In genomic region chr10:110229155-110229554, GRCh38 we compare ENCODE assay signal across 20 cellular contexts. TPM values are rescaled to one million over a fixed set of nuclear protein-coding genes. Genes with fewer than 3 reads are reported as not detected.
A peak's percentile ranks its signal among the peaks of the same experiment; 100 is the strongest.
DNase-seq lines count a peak whose midpoint lies in the region; ATAC-seq and TF ChIP-seq lines count a peak whose summit lies in the region.
"Had no signal": no experiment of that assay in that cellular context is flagged by ENCODE, and none has a peak within 500 bp of the region (broad histone marks: within the 10 kb centered on the region; RNA-seq: fewer than 3 reads in every experiment).

No MANE protein-coding gene starts in this region.

- H3K4me3 Mint-ChIP-seq in MCF 10A (ENCODE audit: unreplicated experiment) = no peak overlapping the region
- no peak overlapping the region for H3K4me3 Mint-ChIP-seq in neural progenitor cell
- H3K4me3 Mint-ChIP-seq: CD14-positive monocyte, GM23338 had no signal

- TF ChIP-seq CTCF in left ventricle myocardium inferior (IDR thresholded peaks at IDR 0.05; ENCODE audit: borderline replicate concordance) (no peak), heart left ventricle (IDR thresholded peaks at IDR 0.05) (no peak), MCF 10A (IDR thresholded peaks at IDR 0.05; ENCODE audit: unreplicated experiment) (no peak), esophagus muscularis mucosa (IDR thresholded peaks at IDR 0.05) (no peak), thoracic aorta (IDR thresholded peaks at IDR 0.05) (no peak), neural progenitor cell (IDR thresholded peaks at IDR 0.05) (no peak)

- no peaks in the 10 kb centered on the region for H3K27me3 Mint-ChIP-seq in MCF 10A (ENCODE audit: insufficient read depth, unreplicated experiment)
- H3K27me3 Mint-ChIP-seq in neural progenitor cell (ENCODE audit: insufficient read depth, low read depth) = peaks cover 11% of the 10 kb centered on the region

- intact Hi-C loops in left ventricle myocardium inferior (cut with micrococcal nuclease) = no loop called here
- intact Hi-C loops in heart left ventricle (cut with DNase I) = loop anchor here (5.0 to 10.0 kb wide), 9 partner anchors 33 to 344 kb away; partner anchors contain the start of genes ADD3 (in 2 of the 10) and DUSP5 (in 1 of the 10)
- intact Hi-C loops in MCF 10A (cut with micrococcal nuclease) = loop anchor here (10.0 kb wide), 1 partner anchor 344 kb away; no protein-coding TSS in a partner anchor
- intact Hi-C loops in esophagus muscularis mucosa (cut with DNase I) = loop anchor here (5.0 kb wide), 1 partner anchor 92 kb away; no protein-coding TSS in a partner anchor

- H2AFZ ChIP-seq in neural progenitor cell (replicated peaks) = no peak overlapping the region
- H2AFZ ChIP-seq: GM23338 had no signal

- 84 to 95% (median 89%) methylated on average over 1 of the region's 1 CpG for WGBS in heart left ventricle, 4 donors
- 83% methylated on average over 1 of the region's 1 CpG for WGBS in esophagus muscularis mucosa

- peak overlapping the region; percentile 13 for H3K27ac ChIP-seq in left ventricle myocardium inferior (replicated peaks)
- peak overlapping the region in 2 of 12 donors; percentile 96 for H3K27ac ChIP-seq in heart left ventricle
- H3K27ac ChIP-seq in esophagus muscularis mucosa (replicated peaks in 1 of 4) = peak overlapping the region; percentile 91 to 98 (median 96)
- peak overlapping the region in 1 of 2 donors; percentile 31 for H3K27ac ChIP-seq in thoracic aorta
- H3K27ac ChIP-seq in neural progenitor cell = no peak overlapping the region
- H3K27ac ChIP-seq: 22Rv1 had no signal

- peaks cover 5% of the 10 kb centered on the region for H4K20me1 ChIP-seq in neural progenitor cell (ENCODE audit: low read depth)

- DNase-seq in left ventricle myocardium inferior (no peak), heart left ventricle (no peak), MCF 10A (ENCODE audit: unreplicated experiment) (no peak), esophagus muscularis mucosa (ENCODE audit: extremely low spot score) (no peak), thoracic aorta (ENCODE audit: low spot score) (no peak), putamen (ENCODE audit: low spot score) (no peak), neural progenitor cell (ENCODE audit: low spot score) (no peak)
- DNase-seq: Caco-2, GF-D8, HCEC 1CT, NCI-H1105 treated with DMSO at 0.1 percent for 48 hours, NCI-H1694, NCI-H2081 treated with DMSO at 0.1 percent for 48 hours, NCI-H748 treated with DMSO at 0.1 percent for 48 hours, RPMI8226, SIG-M5 had no signal

- H3K79me2 ChIP-seq in neural progenitor cell (ENCODE audit: low read depth) = no peaks in the 10 kb centered on the region

- H3K9me3 Mint-ChIP-seq in MCF 10A (ENCODE audit: unreplicated experiment) = no peaks in the 10 kb centered on the region
- no peaks in the 10 kb centered on the region for H3K9me3 Mint-ChIP-seq in neural progenitor cell
- H3K9me3 Mint-ChIP-seq: GM23338 had no signal

- ATAC-seq in heart left ventricle (no peak), thoracic aorta (ENCODE audit: insufficient number of reproducible peaks, low FRiP score, low read depth) (no peak), HG03460 (IDR thresholded peaks at IDR 0.05; ENCODE audit: unreplicated experiment) (no peak)
- ATAC-seq: GM23338 had no signal

- H3K36me3 ChIP-seq in left ventricle myocardium inferior (peaks cover 38% of the 10 kb centered on the region), heart left ventricle (peaks cover 0 to 38% (median 18%) of the 10 kb centered on the region in 9 donors), esophagus muscularis mucosa (peaks cover 0 to 27% (median 2%) of the 10 kb centered on the region in 4 donors), thoracic aorta (peaks cover 5% of the 10 kb centered on the region), neural progenitor cell (peaks cover 11% of the 10 kb centered on the region)

- H3K4me2 ChIP-seq in neural progenitor cell = no peak overlapping the region
- H3K4me2 ChIP-seq: GM23338 had no signal

- H3K4me3 ChIP-seq in left ventricle myocardium inferior (no peak overlapping the region), heart left ventricle (no peak overlapping the region), esophagus muscularis mucosa (peak overlapping the region; percentile 7 to 91 (median 84)), thoracic aorta (peak overlapping the region; percentile 91), neural progenitor cell (no peak overlapping the region)
- H3K4me3 ChIP-seq: GM23338 had no signal

- POLR2A ChIA-PET in MCF 10A (lab: Yijun Ruan, JAX) = interaction anchor here (1.0 to 1.8 kb wide), 4 partner anchors 13 to 20 kb away, joined by 3 to 11 read pairs (median 3); no protein-coding TSS in a partner anchor

- H3K27me3 ChIP-seq in left ventricle myocardium inferior (ENCODE audit: low read depth) (no peaks in the 10 kb centered on the region), heart left ventricle (no peaks in the 10 kb centered on the region), esophagus muscularis mucosa (no peaks in the 10 kb centered on the region), thoracic aorta (replicated peaks; ENCODE audit: insufficient read depth) (no peaks in the 10 kb centered on the region), neural progenitor cell (peaks cover 5% of the 10 kb centered on the region)

- peaks cover 18% of the 10 kb centered on the region for H3K4me1 Mint-ChIP-seq in MCF 10A (ENCODE audit: insufficient read depth, unreplicated experiment)
- peaks cover 12% of the 10 kb centered on the region for H3K4me1 Mint-ChIP-seq in neural progenitor cell

- BruUV-seq in MCF 10A (replicated peaks; lab: Mats Ljungman, UMichigan) = TSS peak; percentile 34

- H3F3A ChIP-seq in neural progenitor cell (ENCODE audit: low read depth) = peaks cover 18% of the 10 kb centered on the region

- H3K4me1 ChIP-seq in left ventricle myocardium inferior (peaks cover 77% of the 10 kb centered on the region), heart left ventricle (peaks cover 0 to 64% (median 34%) of the 10 kb centered on the region in 12 donors), esophagus muscularis mucosa (peaks cover 42 to 74% (median 72%) of the 10 kb centered on the region in 4 donors), thoracic aorta (ENCODE audit: control insufficient read depth in 1 of 2, low read depth in 2 of 2) (peaks cover 26 to 75% of the 10 kb centered on the region in 2 donors), neural progenitor cell (no peaks in the 10 kb centered on the region)

- TF ChIP-seq EP300 in esophagus muscularis mucosa (IDR thresholded peaks at IDR 0.05) = no peak

- H3K36me3 Mint-ChIP-seq in MCF 10A (ENCODE audit: insufficient read depth, unreplicated experiment) (peaks cover 30% of the 10 kb centered on the region), neural progenitor cell (peaks cover 11% of the 10 kb centered on the region)

- no peak overlapping the region for H3K9ac ChIP-seq in neural progenitor cell

- TF ChIP-seq POLR2A in heart left ventricle (IDR thresholded peaks at IDR 0.05) (no peak), esophagus muscularis mucosa (IDR thresholded peaks at IDR 0.05; ENCODE audit: low read depth) (no peak)

- CTCF ChIA-PET in MCF 10A (lab: Yijun Ruan, JAX) = interaction anchor here (0.6 to 2.1 kb wide), 9 partner anchors 19 to 110 kb away, joined by 3 to 11 read pairs (median 3); no protein-coding TSS in a partner anchor

- no peaks in the 10 kb centered on the region for H3K9me3 ChIP-seq in left ventricle myocardium inferior (replicated peaks)
- H3K9me3 ChIP-seq in heart left ventricle = no peaks in the 10 kb centered on the region
- no peaks in the 10 kb centered on the region for H3K9me3 ChIP-seq in esophagus muscularis mucosa
- no peaks in the 10 kb centered on the region for H3K9me3 ChIP-seq in thoracic aorta
- H3K9me3 ChIP-seq in neural progenitor cell (ENCODE audit: low read depth) = no peaks in the 10 kb centered on the region
- H3K9me3 ChIP-seq: Caco-2 had no signal

- H3K27ac Mint-ChIP-seq in MCF 10A (ENCODE audit: low read depth, unreplicated experiment) (no peak overlapping the region), neural progenitor cell (no peak overlapping the region)
- H3K27ac Mint-ChIP-seq: CD14-positive monocyte, GM23338 had no signal

RNA-seq across cellular contexts. Expression of gene MXI1, which starts 21.8 kb away (rescaled TPM):
- total RNA-seq in left ventricle myocardium inferior (60.0 TPM), heart left ventricle (10 to 100 TPM; 42.6 to 83.2 (median 61.6) TPM), MCF 10A (2022) (16.9 and 19.5 TPM in 2 replicates), esophagus muscularis mucosa (100 to 1,000 TPM; 198 to 292 (median 226) TPM), thoracic aorta (10 to 100 TPM; 87.7 to 92.8 TPM), neural progenitor cell (ENCODE audit: low replicate concordance) (18.2 and 23.5 TPM in 2 replicates)
- 10 to 100 TPM; 20.3 to 39.5 TPM for polyA plus RNA-seq in heart left ventricle

Comparison
In these comparisons a context has a peak if more than half of its experiments do, and no peak if none do; other contexts are left out.
1. H3K4me3 ChIP-seq: peak in esophagus muscularis mucosa (4 of 4) and thoracic aorta (single experiment); none in left ventricle myocardium inferior (single experiment), heart left ventricle (0 of 12) and neural progenitor cell (single experiment).